Comparison of ENCODE assay signal across 25 cellular contexts in the genomic region with DNA sequence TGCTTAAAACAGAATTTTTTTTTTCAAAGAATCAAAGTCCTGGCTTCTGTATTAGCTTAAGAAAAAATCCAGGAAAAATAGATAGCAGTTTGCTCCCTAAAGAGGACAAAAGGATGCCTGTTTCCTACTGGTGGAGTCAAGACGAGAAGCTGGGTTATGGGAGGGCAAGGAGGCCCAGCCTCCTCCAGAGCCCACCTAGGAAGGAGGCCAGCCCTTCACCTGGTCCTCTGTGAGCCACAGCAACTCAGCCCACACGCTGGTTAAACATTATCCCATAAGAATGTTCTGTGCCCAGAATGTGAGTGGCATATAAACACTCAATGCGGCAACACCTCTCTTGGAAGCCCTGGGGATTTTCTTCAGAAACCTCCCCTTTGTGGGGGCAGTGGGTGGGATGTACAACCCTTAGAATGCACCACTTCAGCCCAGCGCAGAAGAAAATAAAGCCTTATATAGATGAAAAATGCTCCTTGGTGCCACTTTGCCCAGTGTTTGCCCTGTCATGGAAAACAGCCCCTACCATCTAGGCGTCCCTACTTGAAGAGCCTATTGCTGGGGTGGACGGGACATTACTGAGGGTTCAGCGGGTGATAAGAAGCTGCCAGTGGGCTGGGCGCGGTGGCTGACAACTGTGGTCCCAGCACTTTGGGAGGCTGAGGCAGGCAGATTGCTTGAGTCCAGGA. TPM values are rescaled to one million over a fixed set of nuclear protein-coding genes. Genes with fewer than 3 reads are reported as not detected.
DNase-seq lines count a peak whose midpoint lies in the region; ATAC-seq, FAIRE-seq and TF ChIP-seq lines count a peak whose summit lies in the region.
"Had no signal": no experiment of that assay in that cellular context is flagged by ENCODE, and none has a peak within 500 bp of the region (broad histone marks: within the 10 kb centered on the region; RNA-seq: fewer than 3 reads in every experiment).

No MANE protein-coding gene starts in this region.

- H3K27ac Mint-ChIP-seq in T-helper 2 cell treated with Interferon-gamma antibody and Interleukin-4, amounts not matched to agents 5 μg/mL and 100 μg/mL, for 36 hours = no peak overlapping the region
- H3K27ac Mint-ChIP-seq: CD4-positive, CD25-positive, alpha-beta regulatory T cell; GM23338 had no signal

- no peak overlapping the region for H3K4me3 Mint-ChIP-seq in T-helper 2 cell treated with Interferon-gamma antibody and Interleukin-4, amounts not matched to agents 5 μg/mL and 100 μg/mL, for 36 hours
- H3K4me3 Mint-ChIP-seq: CD4-positive, CD25-positive, alpha-beta regulatory T cell; GM23338 had no signal

- TF ChIP-seq CTCF in A549 (IDR thresholded peaks at IDR 0.05) (no peak), colonic mucosa (IDR thresholded peaks at IDR 0.05) (no peak), right lobe of liver (IDR thresholded peaks at IDR 0.05) (no peak)

- no peaks in the 10 kb centered on the region for H3K36me3 ChIP-seq in colonic mucosa
- no peaks in the 10 kb centered on the region for H3K36me3 ChIP-seq in right lobe of liver
- H3K36me3 ChIP-seq in neuronal stem cell (replicated peaks in 1 of 2; ENCODE audit: control insufficient read depth in 2 of 2, insufficient read depth in 2 of 2, low read length in 2 of 2) = no peaks in the 10 kb centered on the region
- H3K36me3 ChIP-seq: BE2C had no signal

- no peak overlapping the region for H2BK5ac ChIP-seq in neuronal stem cell (ENCODE audit: low read length)

- H3K4me3 ChIP-seq in A549 (no peak overlapping the region), colonic mucosa (no peak overlapping the region), right lobe of liver (no peak overlapping the region), neuronal stem cell (ENCODE audit: low read length in 2 of 2) (no peak overlapping the region)
- H3K4me3 ChIP-seq: GM23338 had no signal

- no peak for FAIRE-seq in A549 (lab: Jason Lieb, UNC)
- FAIRE-seq: GM12891, GM18507 had no signal

- no peak overlapping the region for H2BK12ac ChIP-seq in neuronal stem cell (ENCODE audit: low read length)

- H3K36me3 Mint-ChIP-seq in T-helper 2 cell treated with Interferon-gamma antibody and Interleukin-4, amounts not matched to agents 5 μg/mL and 100 μg/mL, for 36 hours (ENCODE audit: low read depth) = no peaks in the 10 kb centered on the region
- H3K36me3 Mint-ChIP-seq: CD4-positive, CD25-positive, alpha-beta regulatory T cell had no signal

- 49% methylated on average over 9 of the region's 9 CpGs for WGBS in A549 (ENCODE audit: missing lambda C conversion rate)
- WGBS in right lobe of liver (ENCODE audit: insufficient coverage, low coverage, low lambda C conversion rate, missing lambda C conversion rate) = 41% methylated on average over 9 of the region's 9 CpGs
- WGBS in neuronal stem cell (ENCODE audit: extremely low coverage in 2 of 2, insufficient read length in 2 of 2, insufficient replicate concordance in 1 of 2), 2 donors = no CpG with 5 or more reads among the region's 9 CpGs

- no peaks in the 10 kb centered on the region for H3K27me3 ChIP-seq in colonic mucosa
- no peaks in the 10 kb centered on the region for H3K27me3 ChIP-seq in right lobe of liver
- no peaks in the 10 kb centered on the region for H3K27me3 ChIP-seq in neuronal stem cell (ENCODE audit: control insufficient read depth in 3 of 3, insufficient read depth in 3 of 3, low read depth in 1 of 3, low read length in 3 of 3)
- H3K27me3 ChIP-seq: BE2C had no signal

- H3K4me1 Mint-ChIP-seq in T-helper 2 cell treated with Interferon-gamma antibody and Interleukin-4, amounts not matched to agents 5 μg/mL and 100 μg/mL, for 36 hours (ENCODE audit: low read depth) = no peaks in the 10 kb centered on the region
- H3K4me1 Mint-ChIP-seq: CD4-positive, CD25-positive, alpha-beta regulatory T cell had no signal

- TF ChIP-seq RAD21 in A549 (conservative IDR thresholded peaks at IDR 0.05 in 1 of 2, IDR thresholded peaks at IDR 0.05 in 1 of 2) = no peak

- H3K27me3 Mint-ChIP-seq in T-helper 2 cell treated with Interferon-gamma antibody and Interleukin-4, amounts not matched to agents 5 μg/mL and 100 μg/mL, for 36 hours (ENCODE audit: low read depth) = no peaks in the 10 kb centered on the region
- H3K27me3 Mint-ChIP-seq: CD4-positive, CD25-positive, alpha-beta regulatory T cell had no signal

- POLR2A ChIA-PET in A549 (lab: Yijun Ruan, JAX) = interaction anchor here (0.7 kb wide), 1 partner anchor 98 kb away, joined by 3 read pairs; no protein-coding TSS in a partner anchor

- H3K27ac ChIP-seq in A549 = peak overlapping the region; percentile 42 to 62; a peak in 4 of 6 replicates
- peak overlapping the region; percentile 43 for H3K27ac ChIP-seq in colonic mucosa
- H3K27ac ChIP-seq in right lobe of liver = peak overlapping the region; percentile 38 to 87 (median 81)
- no peak overlapping the region for H3K27ac ChIP-seq in neuronal stem cell (replicated peaks; ENCODE audit: low read length)
- H3K27ac ChIP-seq: 22Rv1 had no signal

- no peaks in the 10 kb centered on the region for H3K79me1 ChIP-seq in neuronal stem cell (ENCODE audit: low read depth, low read length)

- no peak overlapping the region for H2BK15ac ChIP-seq in neuronal stem cell (ENCODE audit: low read length)

- no peak overlapping the region for H3K23ac ChIP-seq in neuronal stem cell (ENCODE audit: low read depth, low read length, poor library complexity)

- no peak overlapping the region for H2BK120ac ChIP-seq in neuronal stem cell (ENCODE audit: low read depth, low read length)

- H4K8ac ChIP-seq in neuronal stem cell (ENCODE audit: low read depth, low read length) = no peak overlapping the region

- DNase-seq in A549 (ENCODE audit: low read depth in 1 of 2, low spot score in 1 of 2) (no peak), colonic mucosa (peak; percentile 60), right lobe of liver (peak in 2 of 3 donors; percentile 35 to 66), renal cortical epithelial cell (ENCODE audit: low read depth) (peak; percentile 82), neuronal stem cell (ENCODE audit: low spot score) (no peak), DMS153 (lab: John Stamatoyannopoulos, UW) (no peak), NCI-H1694 treated with DMSO at 0.1 percent for 48 hours (lab: John Stamatoyannopoulos, UW) (no peak)
- DNase-seq in T-helper 2 cell treated with Interferon-gamma antibody and Interleukin-4, amounts not matched to agents 5 μg/mL and 100 μg/mL, for 36 hours (ENCODE audit: low spot score) = no peak
- DNase-seq: BE2C; CD4-positive, CD25-positive, alpha-beta regulatory T cell; COR-L47; KG1; MV-4-11; NCI-H1417 treated with DMSO at 0.1 percent for 48 hours; NCI-H1930; NCI-H226; NCI-H524 treated with DMSO at 0.1 percent for 48 hours; PC-3; RPMI8226; SHP77 treated with DMSO at 0.1 percent for 48 hours; SK-N-SH had no signal

- H3K9me3 ChIP-seq in A549 (no peaks in the 10 kb centered on the region), colonic mucosa (no peaks in the 10 kb centered on the region), right lobe of liver (no peaks in the 10 kb centered on the region), neuronal stem cell (replicated peaks in 1 of 2; ENCODE audit: control insufficient read depth in 2 of 2, insufficient read depth in 1 of 2, low read depth in 1 of 2, low read length in 2 of 2) (no peaks in the 10 kb centered on the region)
- H3K9me3 ChIP-seq: BE2C, SK-N-SH had no signal

- no peak overlapping the region for H3K18ac ChIP-seq in neuronal stem cell (ENCODE audit: low read length)

- CTCF ChIA-PET in A549 (lab: Yijun Ruan, JAX) = interaction anchor here (1.1 kb wide), 1 partner anchor 16 kb away, joined by 3 read pairs; no protein-coding TSS in a partner anchor

- TF ChIP-seq POLR2A in A549 (IDR thresholded peaks at IDR 0.05; ENCODE audit: low read length) = no peak
- no peak for TF ChIP-seq POLR2A in right lobe of liver (IDR thresholded peaks at IDR 0.05)

- H3K4me2 ChIP-seq in A549 (peak overlapping the region; percentile 70), neuronal stem cell (ENCODE audit: insufficient read depth, low read length, poor library complexity, severe bottlenecking) (no peak overlapping the region)
- H3K4me2 ChIP-seq: GM23338, SK-N-SH had no signal

- H3K4ac ChIP-seq in neuronal stem cell (ENCODE audit: low read length) = no peak overlapping the region

- intact Hi-C loops in colonic mucosa (cut with DNase I) = loop anchor here (10.0 kb wide), 1 partner anchor 52 kb away; no protein-coding TSS in a partner anchor
- intact Hi-C loops in right lobe of liver (cut with DNase I) = no loop called here

- ATAC-seq in A549 (peak; percentile 56 to 62; a peak in 3 of 6 replicates), right lobe of liver (peak; percentile 80 to 87 (median 82))
- ATAC-seq: PC-3 had no signal

- H3K4me1 ChIP-seq in A549 (peaks cover 21% of the 10 kb centered on the region), colonic mucosa (peaks cover 3% of the 10 kb centered on the region), right lobe of liver (peaks cover 0 to 32% (median 15%) of the 10 kb centered on the region in 4 donors), neuronal stem cell (ENCODE audit: control insufficient read depth in 2 of 2, insufficient read depth in 1 of 2, low read depth in 1 of 2, low read length in 2 of 2) (peaks cover 11 to 15% of the 10 kb centered on the region in 2 donors)
- H3K4me1 ChIP-seq: BE2C had no signal

- H3K9ac ChIP-seq in colonic mucosa (ENCODE audit: low read depth in 2 of 2, low read length in 2 of 2) (peak overlapping the region in 1 of 2 donors; percentile 44), neuronal stem cell (ENCODE audit: low read depth, low read length, poor library complexity) (no peak overlapping the region)
- H3K9ac ChIP-seq: SK-N-SH had no signal

- no peak overlapping the region for H2AFZ ChIP-seq in neuronal stem cell (ENCODE audit: low read length)
- H2AFZ ChIP-seq: GM23338 had no signal

- no peak overlapping the region for H3K14ac ChIP-seq in neuronal stem cell (ENCODE audit: low read length)

- H2AK5ac ChIP-seq in neuronal stem cell (ENCODE audit: low read depth, low read length) = no peak overlapping the region

- TF ChIP-seq EP300 in A549 (IDR thresholded peaks at IDR 0.05) = no peak

- H3K9me3 Mint-ChIP-seq in T-helper 2 cell treated with Interferon-gamma antibody and Interleukin-4, amounts not matched to agents 5 μg/mL and 100 μg/mL, for 36 hours = no peaks in the 10 kb centered on the region
- H3K9me3 Mint-ChIP-seq: GM23338 had no signal

- H4K91ac ChIP-seq in neuronal stem cell (ENCODE audit: low read depth, low read length, poor library complexity) = no peak overlapping the region

RNA-seq across cellular contexts. Expression of a gene that starts 48.0 kb away (rescaled TPM):
- polyA plus RNA-seq in A549 (2011; rRNA removed) (0.12 and 0.14 TPM in 2 replicates), A549 (2017; fragmentation: RNase III; extraction: RNeasy Plus Mini Kit Qiagen cat#74134 plus additional on column Dnase treatment) (0.09 TPM in 1 of 3 replicates, not detected in the others)
- polyA plus RNA-seq in A549 (2012; cell fraction: cytosol; rRNA removed) = 0.03 and 0.05 TPM in 2 replicates
- 0.10 and 0.16 TPM in 2 replicates for polyA plus RNA-seq in A549 (2012; cell fraction: nucleus; rRNA removed)
- polyA minus RNA-seq in A549 (2011; rRNA and poly(A)+ RNA removed) = 0.24 and 0.58 TPM in 2 replicates
- total RNA-seq in colonic mucosa (under 1 TPM; 0.21 to 0.82 TPM), right lobe of liver (1 to 10 TPM in 1 of 6 experiments, under 1 TPM in 3, not detected in 2; 0.20 to 1.3 (median 0.69) TPM), renal cortical epithelial cell (0.25 TPM in 1 of 2 replicates, not detected in the other)
- polyA plus RNA-seq in neuronal stem cell (2013, experiment 1 of 2) = 0.20 TPM
- 0.29 TPM for polyA plus RNA-seq in neuronal stem cell (2013, experiment 2 of 2)
- total RNA-seq: CD4-positive, CD25-positive, alpha-beta regulatory T cell; PC-3 had no signal
- polyA plus RNA-seq: GM23338, SK-N-SH had no signal

Comparison
In these comparisons a context has a peak if more than half of its experiments do, and no peak if none do; other contexts are left out.
1. DNase-seq: peak in colonic mucosa (single experiment), right lobe of liver (2 of 3) and renal cortical epithelial cell (single experiment); none in A549 (0 of 2), neuronal stem cell (single experiment), DMS153 (single experiment), T-helper 2 cell treated with Interferon-gamma antibody and Interleukin-4, amounts not matched to agents 5 μg/mL and 100 μg/mL, for 36 hours (single experiment) and NCI-H1694 treated with DMSO at 0.1 percent for 48 hours (single experiment).